ENCODE assay signal across 13 cellular contexts in genomic region chr1:17016317-17016661, GRCh38. TPM values are rescaled to one million over a fixed set of nuclear protein-coding genes. Genes with fewer than 3 reads are reported as not detected.
DNase-seq lines count a peak whose midpoint lies in the region; ATAC-seq, FAIRE-seq and TF ChIP-seq lines count a peak whose summit lies in the region.
"Had no signal": no experiment of that assay in that cellular context is flagged by ENCODE, and none has a peak within 500 bp of the region (broad histone marks: within the 10 kb centered on the region; RNA-seq: fewer than 3 reads in every experiment).

No MANE protein-coding gene starts in this region.

- peaks cover 6% of the 10 kb centered on the region for H3F3A ChIP-seq in PC-3 (ENCODE audit: low read length, unreplicated experiment)

- intact Hi-C loops in PC-3 (cut with micrococcal nuclease): no loop called here
- intact Hi-C loops in left ventricle myocardium superior (cut with micrococcal nuclease): no loop called here
- intact Hi-C loops in HepG2 (cut with micrococcal nuclease; ENCODE audit: unreplicated experiment): no loop called here
- intact Hi-C loops in left lung (cut with DNase I): no loop called here

- no peak for TF ChIP-seq EP300 in HepG2 (IDR thresholded peaks at IDR 0.05; ENCODE audit: low read depth in 2 of 2, low read length in 2 of 2)
- TF ChIP-seq EP300 in HepG2 (CRISPR knock-in tag; IDR thresholded peaks at IDR 0.05; ENCODE audit: borderline replicate concordance): no peak

- in situ Hi-C loops in HepG2 (cut with HindIII; ENCODE audit: extremely low pct_ligation_motif_present, low pct_unique_long_range_greater_than_20kb): no loop called here

- TF ChIP-seq RAD21 in HepG2 (CRISPR knock-in tag; IDR thresholded peaks at IDR 0.05): no peak

- H3K4me1 ChIP-seq in PC-3 (ENCODE audit: insufficient read depth, low read length) (peaks cover 7% of the 10 kb centered on the region; the same call in 1 of the 2 replicates), HepG2 (ENCODE audit: insufficient read depth, low read length) (peaks cover 27% of the 10 kb centered on the region), left lung (peaks cover 0 to 34% of the 10 kb centered on the region in 2 donors)

- no peak for FAIRE-seq in HepG2 (lab: Jason Lieb, UNC)

- BruUV-seq in PC-3 (replicated peaks; lab: Mats Ljungman, UMichigan): TSS peak; percentile 25
- BruUV-seq in HepG2 (replicated peaks; lab: Mats Ljungman, UMichigan): no TSS peak

- CTCF ChIA-PET in PC-3 (lab: Charles Lee) (no interaction called here), HepG2 (lab: Yijun Ruan, JAX; ENCODE audit: low intra/inter-chr PET ratio, low total read pairs) (no interaction called here)

- H3K9ac ChIP-seq in PC-3 (ENCODE audit: low read length) (no peak overlapping the region), HepG2 (ENCODE audit: insufficient read depth, low read depth, low read length) (no peak overlapping the region)

- POLR2A ChIA-PET in PC-3 (lab: Charles Lee; ENCODE audit: unreplicated experiment): no interaction called here
- POLR2A ChIA-PET in HepG2 (lab: Yijun Ruan, JAX): interaction anchor here (0.6 kb wide), 1 partner anchor 775 kb away, joined by 5 read pairs; no protein-coding TSS in a partner anchor

- no peak for TF ChIP-seq CTCF in PC-3 (conservative IDR thresholded peaks at IDR 0.05; ENCODE audit: low read depth, low read length)
- TF ChIP-seq CTCF in HepG2 (CRISPR knock-in tag; IDR thresholded peaks at IDR 0.05): no peak
- no peak for TF ChIP-seq CTCF in left lung (IDR thresholded peaks at IDR 0.05)

- no peaks in the 10 kb centered on the region for H3K27me3 ChIP-seq in PC-3 (ENCODE audit: low read length)
- H3K27me3 ChIP-seq in HepG2 (ENCODE audit: control insufficient read depth in 1 of 2, insufficient read depth in 2 of 2, low read length in 2 of 2): no peaks in the 10 kb centered on the region
- no peaks in the 10 kb centered on the region for H3K27me3 ChIP-seq in left lung

- H2AFZ ChIP-seq in PC-3 (ENCODE audit: low read length): no peak overlapping the region
- no peak overlapping the region for H2AFZ ChIP-seq in HepG2 (ENCODE audit: low read length)

- peak; percentile 55 for DNase-seq in EL
- peak; percentile 50 for DNase-seq in PC-3
- DNase-seq in epithelial cell of prostate (ENCODE audit: low read depth, low spot score): no peak
- DNase-seq in non-pigmented ciliary epithelial cell (ENCODE audit: low read depth): peak; percentile 47
- DNase-seq in left ventricle myocardium superior: no peak
- no peak for DNase-seq in NCI-H146 treated with DMSO at 0.1 percent for 48 hours (lab: John Stamatoyannopoulos, UW; ENCODE audit: unreplicated experiment)
- DNase-seq in HepG2 (ENCODE audit: low spot score): no peak
- DNase-seq in left lung: no peak
- DNase-seq: CD4-positive, CD25-positive, alpha-beta regulatory T cell; naive thymus-derived CD8-positive, alpha-beta T cell; NCI-H2081; stimulated activated naive CD4-positive, alpha-beta T cell had no signal

- peaks cover 29% of the 10 kb centered on the region for H3K36me3 ChIP-seq in PC-3 (ENCODE audit: low read depth, low read length)
- H3K36me3 ChIP-seq in HepG2 (replicated peaks in 1 of 2; ENCODE audit: control insufficient read depth in 1 of 2, insufficient read depth in 2 of 2, low read length in 2 of 2): peaks cover 8 to 14% of the 10 kb centered on the region in 2 experiments; a peak in 4 of 5 replicates
- peaks cover 7 to 40% of the 10 kb centered on the region in 2 donors for H3K36me3 ChIP-seq in left lung

- WGBS in HepG2 (ENCODE audit: low lambda C conversion rate): 56% methylated on average over 5 of the region's 5 CpGs

- no peak overlapping the region for H3K4me3 ChIP-seq in PC-3 (ENCODE audit: low read length)
- no peak overlapping the region for H3K4me3 ChIP-seq in HepG2 (replicated peaks in 1 of 3; ENCODE audit: insufficient read depth in 1 of 3, low read depth in 2 of 3, low read length in 3 of 3)
- no peak overlapping the region for H3K4me3 ChIP-seq in left lung

- H3K9me3 ChIP-seq in PC-3 (ENCODE audit: low read length) (no peaks in the 10 kb centered on the region), HepG2 (ENCODE audit: low read length) (no peaks in the 10 kb centered on the region), left lung (no peaks in the 10 kb centered on the region)

- no peaks in the 10 kb centered on the region for H4K20me1 ChIP-seq in PC-3 (ENCODE audit: low read length)
- H4K20me1 ChIP-seq in HepG2 (ENCODE audit: insufficient read depth, low read length): no peaks in the 10 kb centered on the region

- H3K27ac ChIP-seq in PC-3 (ENCODE audit: low read length) (no peak overlapping the region), epithelial cell of prostate (peak overlapping the region; percentile 15), HepG2 (ENCODE audit: extremely low read length, insufficient read depth, low read length) (no peak overlapping the region), left lung (no peak overlapping the region)
- H3K27ac ChIP-seq: VCaP had no signal

- TF ChIP-seq POLR2A in HepG2 (IDR thresholded peaks at IDR 0.05; ENCODE audit: insufficient read depth in 1 of 2, low read depth in 2 of 2, low read length in 2 of 2): no peak

- no peaks in the 10 kb centered on the region for H3K9me2 ChIP-seq in PC-3 (replicated peaks; ENCODE audit: low read length)

- H3K79me2 ChIP-seq in PC-3 (ENCODE audit: low read length): 0 out of 2 replicates have a peak, but pooled peaks cover 2% of the 10 kb centered on the region
- no peaks in the 10 kb centered on the region for H3K79me2 ChIP-seq in HepG2 (ENCODE audit: insufficient read depth, low read length)

- ATAC-seq in PC-3 (peak; percentile 17), left ventricle myocardium superior (no peak), HepG2 (no peak), left lung (no peak)
- ATAC-seq: naive thymus-derived CD8-positive, alpha-beta T cell had no signal

- no peak overlapping the region for H3K4me2 ChIP-seq in PC-3 (ENCODE audit: low read length)
- H3K4me2 ChIP-seq in HepG2 (ENCODE audit: low read depth, low read length): no peak overlapping the region

RNA-seq across cellular contexts. Expression of gene ATP13A2, which starts 4.6 kb away (rescaled TPM):
- total RNA-seq in PC-3 (2014; rRNA removed) (48.4 and 51.9 TPM in 2 replicates), left ventricle myocardium superior (17.8 TPM), HepG2 (2016; rRNA removed; fragmentation: Illumina TruSeq; extraction: Trizol) (14.4 and 16.2 TPM in 2 replicates), left lung (10 to 100 TPM; 63.6 to 65.0 TPM)
- total RNA-seq in HepG2 (2016; cell fraction: cytosol; rRNA removed; fragmentation: Illumina TruSeq; extraction: Trizol; ENCODE audit: low read depth): 3.0 and 3.3 TPM in 2 replicates
- 8.8 and 17.7 TPM in 2 replicates for total RNA-seq in HepG2 (2016; cell fraction: insoluble cytoplasmic fraction; rRNA removed; fragmentation: Illumina TruSeq; extraction: Trizol)
- total RNA-seq in HepG2 (2016; cell fraction: membrane; rRNA removed; fragmentation: Illumina TruSeq; extraction: Trizol): 9.8 and 12.1 TPM in 2 replicates
- 17.5 and 18.8 TPM in 2 replicates for total RNA-seq in HepG2 (2016; cell fraction: nucleus; rRNA removed; fragmentation: Illumina TruSeq; extraction: Trizol)
- polyA plus RNA-seq in HepG2 (2011; rRNA removed): 13.2 and 20.1 TPM in 2 replicates
- polyA plus RNA-seq in HepG2 (2011; cell fraction: cytosol; rRNA removed): 10.6 and 20.7 TPM in 2 replicates
- 55.3 TPM in 2 replicates for polyA plus RNA-seq in HepG2 (2011; cell fraction: nucleus; rRNA removed)
- 12.3 and 21.9 TPM in 2 replicates for polyA plus RNA-seq in HepG2 (2012)
- polyA plus RNA-seq in HepG2 (2016; cell fraction: cytosol; fragmentation: Illumina TruSeq; extraction: Trizol; ENCODE audit: low read depth): 4.2 and 5.1 TPM in 2 replicates
- polyA plus RNA-seq in HepG2 (2016; cell fraction: insoluble cytoplasmic fraction; fragmentation: Illumina TruSeq; extraction: Trizol; ENCODE audit: low read depth): 10.4 and 14.1 TPM in 2 replicates
- polyA plus RNA-seq in HepG2 (2016; cell fraction: membrane; fragmentation: Illumina TruSeq; extraction: Trizol; ENCODE audit: low read depth): 8.9 and 9.5 TPM in 2 replicates
- polyA plus RNA-seq in HepG2 (2016; cell fraction: nucleus; fragmentation: Illumina TruSeq; extraction: Trizol; ENCODE audit: insufficient read depth, low read depth): 30.5 and 36.7 TPM in 2 replicates
- polyA minus RNA-seq in HepG2 (2011; rRNA and poly(A)+ RNA removed; ENCODE audit: low replicate concordance): 32.4 and 84.8 TPM in 2 replicates
- polyA minus RNA-seq in HepG2 (2011; cell fraction: cytosol; rRNA and poly(A)+ RNA removed): 26.9 and 31.8 TPM in 2 replicates
- 9.3 and 18.5 TPM in 2 replicates for polyA minus RNA-seq in HepG2 (2011; cell fraction: nucleus; rRNA and poly(A)+ RNA removed)

RNA-seq across cellular contexts. Expression of gene MFAP2, which starts 35.9 kb away (rescaled TPM):
- total RNA-seq in PC-3 (2014; rRNA removed): 1.8 and 3.1 TPM in 2 replicates
- total RNA-seq in left ventricle myocardium superior: 4.2 TPM
- total RNA-seq in HepG2 (2016; rRNA removed; fragmentation: Illumina TruSeq; extraction: Trizol): 0.21 and 1.1 TPM in 2 replicates
- 0.40 and 0.62 TPM in 2 replicates for total RNA-seq in HepG2 (2016; cell fraction: cytosol; rRNA removed; fragmentation: Illumina TruSeq; extraction: Trizol; ENCODE audit: low read depth)
- 0.27 and 0.93 TPM in 2 replicates for total RNA-seq in HepG2 (2016; cell fraction: insoluble cytoplasmic fraction; rRNA removed; fragmentation: Illumina TruSeq; extraction: Trizol)
- total RNA-seq in HepG2 (2016; cell fraction: membrane; rRNA removed; fragmentation: Illumina TruSeq; extraction: Trizol): 0.37 and 0.38 TPM in 2 replicates
- 0.66 and 1.8 TPM in 2 replicates for total RNA-seq in HepG2 (2016; cell fraction: nucleus; rRNA removed; fragmentation: Illumina TruSeq; extraction: Trizol)
- polyA plus RNA-seq in HepG2 (2011; rRNA removed): 1.4 and 2.1 TPM in 2 replicates
- 1.5 and 1.8 TPM in 2 replicates for polyA plus RNA-seq in HepG2 (2011; cell fraction: cytosol; rRNA removed)
- 3.8 and 4.2 TPM in 2 replicates for polyA plus RNA-seq in HepG2 (2011; cell fraction: nucleus; rRNA removed)
- polyA plus RNA-seq in HepG2 (2012): 1.1 and 1.6 TPM in 2 replicates
- 1.2 and 1.3 TPM in 2 replicates for polyA plus RNA-seq in HepG2 (2016; cell fraction: cytosol; fragmentation: Illumina TruSeq; extraction: Trizol; ENCODE audit: low read depth)
- 0.25 and 0.36 TPM in 2 replicates for polyA plus RNA-seq in HepG2 (2016; cell fraction: insoluble cytoplasmic fraction; fragmentation: Illumina TruSeq; extraction: Trizol; ENCODE audit: low read depth)
- 0.59 and 0.74 TPM in 2 replicates for polyA plus RNA-seq in HepG2 (2016; cell fraction: membrane; fragmentation: Illumina TruSeq; extraction: Trizol; ENCODE audit: low read depth)
- 1.4 and 2.5 TPM in 2 replicates for polyA plus RNA-seq in HepG2 (2016; cell fraction: nucleus; fragmentation: Illumina TruSeq; extraction: Trizol; ENCODE audit: insufficient read depth, low read depth)
- 1.7 TPM in 1 of 2 replicates, not detected in the other for polyA minus RNA-seq in HepG2 (2011; rRNA and poly(A)+ RNA removed; ENCODE audit: low replicate concordance)
- polyA minus RNA-seq in HepG2 (2011; cell fraction: cytosol; rRNA and poly(A)+ RNA removed): 0.62 TPM in 1 of 2 replicates, not detected in the other
- polyA minus RNA-seq in HepG2 (2011; cell fraction: nucleus; rRNA and poly(A)+ RNA removed): 1.4 TPM in 1 of 2 replicates, not detected in the other
- 10 to 100 TPM in 1 of 2 donors, 1 to 10 TPM in 1; 8.0 to 54.3 TPM for total RNA-seq in left lung
- total RNA-seq: CD4-positive, CD25-positive, alpha-beta regulatory T cell; naive thymus-derived CD8-positive, alpha-beta T cell had no signal
- polyA plus RNA-seq: CD4-positive, CD25-positive, alpha-beta regulatory T cell had no signal

RNA-seq across cellular contexts. Expression of gene SDHB, which starts 37.5 kb away (rescaled TPM):
- total RNA-seq in PC-3 (2014; rRNA removed) (283 and 336 TPM in 2 replicates), left ventricle myocardium superior (438 TPM), HepG2 (2016; rRNA removed; fragmentation: Illumina TruSeq; extraction: Trizol) (142 and 174 TPM in 2 replicates), left lung (100 to 1,000 TPM in 1 of 2 donors, 10 to 100 TPM in 1; 87.7 to 110 TPM)
- total RNA-seq in HepG2 (2016; cell fraction: cytosol; rRNA removed; fragmentation: Illumina TruSeq; extraction: Trizol; ENCODE audit: low read depth): 51.4 and 55.9 TPM in 2 replicates
- total RNA-seq in HepG2 (2016; cell fraction: insoluble cytoplasmic fraction; rRNA removed; fragmentation: Illumina TruSeq; extraction: Trizol): 149 and 181 TPM in 2 replicates
- 63.6 and 75.1 TPM in 2 replicates for total RNA-seq in HepG2 (2016; cell fraction: membrane; rRNA removed; fragmentation: Illumina TruSeq; extraction: Trizol)
- total RNA-seq in HepG2 (2016; cell fraction: nucleus; rRNA removed; fragmentation: Illumina TruSeq; extraction: Trizol): 52.4 and 60.7 TPM in 2 replicates
- polyA plus RNA-seq in HepG2 (2011; rRNA removed): 110 and 136 TPM in 2 replicates
- 90.5 and 93.2 TPM in 2 replicates for polyA plus RNA-seq in HepG2 (2011; cell fraction: cytosol; rRNA removed)
- polyA plus RNA-seq in HepG2 (2011; cell fraction: nucleus; rRNA removed): 32.8 and 36.9 TPM in 2 replicates
- 57.3 and 68.1 TPM in 2 replicates for polyA plus RNA-seq in HepG2 (2012)
- polyA plus RNA-seq in HepG2 (2016; cell fraction: cytosol; fragmentation: Illumina TruSeq; extraction: Trizol; ENCODE audit: low read depth): 39.4 and 46.4 TPM in 2 replicates
- polyA plus RNA-seq in HepG2 (2016; cell fraction: insoluble cytoplasmic fraction; fragmentation: Illumina TruSeq; extraction: Trizol; ENCODE audit: low read depth): 164 and 177 TPM in 2 replicates
- polyA plus RNA-seq in HepG2 (2016; cell fraction: membrane; fragmentation: Illumina TruSeq; extraction: Trizol; ENCODE audit: low read depth): 45.2 and 45.6 TPM in 2 replicates
- polyA plus RNA-seq in HepG2 (2016; cell fraction: nucleus; fragmentation: Illumina TruSeq; extraction: Trizol; ENCODE audit: insufficient read depth, low read depth): 71.0 and 75.4 TPM in 2 replicates
- polyA minus RNA-seq in HepG2 (2011; rRNA and poly(A)+ RNA removed; ENCODE audit: low replicate concordance): 49.9 and 135 TPM in 2 replicates
- 48.1 and 57.8 TPM in 2 replicates for polyA minus RNA-seq in HepG2 (2011; cell fraction: cytosol; rRNA and poly(A)+ RNA removed)
- 35.9 and 50.1 TPM in 2 replicates for polyA minus RNA-seq in HepG2 (2011; cell fraction: nucleus; rRNA and poly(A)+ RNA removed)

Comparison
In these comparisons a context has a peak if more than half of its experiments do, and no peak if none do; other contexts are left out.
1. DNase-seq: peak in EL (single experiment), PC-3 (single experiment) and non-pigmented ciliary epithelial cell (single experiment); none in epithelial cell of prostate (single experiment), left ventricle myocardium superior (single experiment), NCI-H146 treated with DMSO at 0.1 percent for 48 hours (single experiment), HepG2 (single experiment) and left lung (0 of 2).